20 cellular contexts compared by ENCODE assay signal in the genomic region with DNA sequence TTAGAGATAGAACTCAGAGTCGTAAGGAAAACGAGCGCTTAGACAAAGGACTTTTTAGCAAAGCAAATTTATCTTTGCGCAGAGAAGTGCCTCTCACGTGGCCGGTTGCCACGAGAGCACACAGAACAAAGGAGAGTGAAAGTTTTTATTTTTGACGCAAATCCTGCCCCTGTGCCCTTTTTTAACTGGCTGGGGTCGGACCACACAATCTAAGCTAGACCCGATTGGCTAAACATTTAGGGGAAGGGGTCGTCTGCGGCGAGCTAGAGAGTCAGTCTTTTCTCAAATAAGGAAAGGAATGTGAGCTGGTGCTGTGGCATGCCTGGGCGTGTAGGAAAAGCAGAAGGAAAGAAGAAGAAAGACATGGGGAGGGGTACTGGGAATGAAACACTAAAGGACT. TPM values are rescaled to one million over a fixed set of nuclear protein-coding genes. Genes with fewer than 3 reads are reported as not detected.
A peak's percentile ranks its signal among the peaks of the same experiment; 100 is the strongest.
DNase-seq lines count a peak whose midpoint lies in the region; ATAC-seq and TF ChIP-seq lines count a peak whose summit lies in the region.
"Had no signal": no experiment of that assay in that cellular context is flagged by ENCODE, and none has a peak within 500 bp of the region (broad histone marks: within the 10 kb centered on the region; RNA-seq: fewer than 3 reads in every experiment).

No MANE protein-coding gene starts in this region.

- H2BK12ac ChIP-seq in neuronal stem cell (ENCODE audit: low read length), result no peak overlapping the region

- peaks cover 18% of the 10 kb centered on the region for H3K4me1 ChIP-seq in HUES64 (ENCODE audit: insufficient read depth, low read length)
- peaks cover 33% of the 10 kb centered on the region for H3K4me1 ChIP-seq in iPS-18a (ENCODE audit: control insufficient read depth, low read depth, low read length)
- peaks cover 21 to 22% of the 10 kb centered on the region in 2 donors for H3K4me1 ChIP-seq in neuronal stem cell (ENCODE audit: control insufficient read depth in 2 of 2, insufficient read depth in 1 of 2, low read depth in 1 of 2, low read length in 2 of 2)
- H3K4me1 ChIP-seq: BE2C had no signal

- H3K4me3 ChIP-seq in HUES64 (ENCODE audit: low read length) (no peak overlapping the region), iPS-18a (ENCODE audit: low read length) (peak overlapping the region; percentile 22), neuronal stem cell (ENCODE audit: low read length in 2 of 2) (no peak overlapping the region)
- H3K4me3 ChIP-seq: K562, thoracic aorta had no signal

- peak overlapping the region; percentile 71 for H2AFZ ChIP-seq in neuronal stem cell (ENCODE audit: low read length)

- H3K27ac Mint-ChIP-seq in MCF 10A (ENCODE audit: low read depth, unreplicated experiment), result no peak overlapping the region

- POLR2A ChIA-PET in MCF 10A (lab: Yijun Ruan, JAX), result no interaction called here

- H3K36me3 ChIP-seq in HUES64 (ENCODE audit: insufficient read depth, low read length), result no peaks in the 10 kb centered on the region
- no peaks in the 10 kb centered on the region for H3K36me3 ChIP-seq in iPS-18a (ENCODE audit: control insufficient read depth, low read depth, low read length)
- H3K36me3 ChIP-seq in neuronal stem cell (replicated peaks in 1 of 2; ENCODE audit: control insufficient read depth in 2 of 2, insufficient read depth in 2 of 2, low read length in 2 of 2), result no peaks in the 10 kb centered on the region
- H3K36me3 ChIP-seq: BE2C, thoracic aorta had no signal

- no peak overlapping the region for H4K8ac ChIP-seq in neuronal stem cell (ENCODE audit: low read depth, low read length)

- no peak overlapping the region for H3K14ac ChIP-seq in neuronal stem cell (ENCODE audit: low read length)

- H3K4ac ChIP-seq in neuronal stem cell (ENCODE audit: low read length), result no peak overlapping the region

- BruUV-seq in MCF 10A (replicated peaks; lab: Mats Ljungman, UMichigan), result no TSS peak

- CTCF ChIA-PET in MCF 10A (lab: Yijun Ruan, JAX), result no interaction called here

- no peaks in the 10 kb centered on the region for H3K36me3 Mint-ChIP-seq in MCF 10A (ENCODE audit: insufficient read depth, unreplicated experiment)

- peak overlapping the region; percentile 91 for H3K27ac ChIP-seq in HUES64 (ENCODE audit: low read depth, low read length)
- peak overlapping the region; percentile 85 for H3K27ac ChIP-seq in iPS-18a (ENCODE audit: low read length)
- H3K27ac ChIP-seq in neuronal stem cell (replicated peaks; ENCODE audit: low read length), result peak overlapping the region; percentile 84
- H3K27ac ChIP-seq: thoracic aorta had no signal

- no peak overlapping the region for H4K91ac ChIP-seq in neuronal stem cell (ENCODE audit: low read depth, low read length, poor library complexity)

- 41% methylated on average over 14 of the region's 14 CpGs for WGBS in HUES64
- no CpG with 5 or more reads among the region's 14 CpGs for WGBS in neuronal stem cell (ENCODE audit: extremely low coverage in 2 of 2, insufficient read length in 2 of 2, insufficient replicate concordance in 1 of 2), 2 donors

- no peak for TF ChIP-seq CTCF in MCF 10A (IDR thresholded peaks at IDR 0.05; ENCODE audit: unreplicated experiment)

- H3K27me3 Mint-ChIP-seq in MCF 10A (ENCODE audit: insufficient read depth, unreplicated experiment), result peaks cover 46% of the 10 kb centered on the region
- H3K27me3 Mint-ChIP-seq: activated naive CD4-positive, alpha-beta T cell treated with anti-CD3 and anti-CD28 coated beads, Interleukin-2, amount 50 U/mL, for 24 hours had no signal

- no peak overlapping the region for H3K18ac ChIP-seq in neuronal stem cell (ENCODE audit: low read length)

- H3K4me2 ChIP-seq in neuronal stem cell (ENCODE audit: insufficient read depth, low read length, poor library complexity, severe bottlenecking), result no peak overlapping the region

- DNase-seq in MCF 10A (ENCODE audit: unreplicated experiment) (no peak), neuronal stem cell (ENCODE audit: low spot score) (peak; percentile 41), NCI-H2029 treated with DMSO at 0.1 percent for 48 hours (lab: John Stamatoyannopoulos, UW) (no peak)
- DNase-seq: BE2C; erythroblast; left ventricle myocardium superior; NCI-H1092; NK-92 treated with Interleukin-12 subunit alpha and Interleukin-12 subunit beta, amount 100 ng/mL, for 24 hours; stimulated activated CD4-positive, alpha-beta T cell treated with anti-CD3 and anti-CD28 coated beads, Interleukin-2, amount 100 ng/mL, for 48 hours had no signal

- H3K27me3 ChIP-seq in HUES64 (ENCODE audit: insufficient read depth, low read length) (no peaks in the 10 kb centered on the region), iPS-18a (ENCODE audit: control insufficient read depth, insufficient read depth, low read length) (no peaks in the 10 kb centered on the region), neuronal stem cell (ENCODE audit: control insufficient read depth in 3 of 3, insufficient read depth in 3 of 3, low read depth in 1 of 3, low read length in 3 of 3) (no peaks in the 10 kb centered on the region)

- H3K9ac ChIP-seq in HUES64 (ENCODE audit: low read depth, low read length) (peak overlapping the region; percentile 70), iPS-18a (ENCODE audit: low read length) (peak overlapping the region; percentile 50), neuronal stem cell (ENCODE audit: low read depth, low read length, poor library complexity) (no peak overlapping the region)

- H3K23ac ChIP-seq in neuronal stem cell (ENCODE audit: low read depth, low read length, poor library complexity), result no peak overlapping the region

- H3K4me1 Mint-ChIP-seq in MCF 10A (ENCODE audit: insufficient read depth, unreplicated experiment), result peaks cover 15% of the 10 kb centered on the region

- H3K9me3 ChIP-seq in HUES64 (ENCODE audit: insufficient read depth, low read depth, low read length) (no peaks in the 10 kb centered on the region), iPS-18a (ENCODE audit: control insufficient read depth, low read depth, low read length) (peaks cover 8% of the 10 kb centered on the region), neuronal stem cell (replicated peaks in 1 of 2; ENCODE audit: control insufficient read depth in 2 of 2, insufficient read depth in 1 of 2, low read depth in 1 of 2, low read length in 2 of 2) (peaks cover 2 to 3% of the 10 kb centered on the region in 2 donors)
- H3K9me3 ChIP-seq: BE2C, thoracic aorta had no signal

- H3K79me1 ChIP-seq in neuronal stem cell (ENCODE audit: low read depth, low read length), result no peaks in the 10 kb centered on the region

- H2BK15ac ChIP-seq in neuronal stem cell (ENCODE audit: low read length), result no peak overlapping the region

- H2AK5ac ChIP-seq in neuronal stem cell (ENCODE audit: low read depth, low read length), result no peak overlapping the region

- ATAC-seq in GM18861 (IDR thresholded peaks at IDR 0.05; ENCODE audit: unreplicated experiment) (no peak), HG02763 (IDR thresholded peaks at IDR 0.05; ENCODE audit: unreplicated experiment) (no peak)
- ATAC-seq: activated CD4-positive, CD25-positive, alpha-beta regulatory T cell treated with anti-CD3 and anti-CD28 coated beads, Interleukin-2, amount 50 U/mL, for 24 hours; K562; left ventricle myocardium superior; sciatic nerve had no signal

- no peak overlapping the region for H2BK5ac ChIP-seq in neuronal stem cell (ENCODE audit: low read length)

- intact Hi-C loops in MCF 10A (cut with micrococcal nuclease), result no loop called here

- peaks cover 24% of the 10 kb centered on the region for H3K9me3 Mint-ChIP-seq in MCF 10A (ENCODE audit: unreplicated experiment)

- H2BK120ac ChIP-seq in neuronal stem cell (ENCODE audit: low read depth, low read length), result no peak overlapping the region

- peak overlapping the region; percentile 3 for H3K4me3 Mint-ChIP-seq in MCF 10A (ENCODE audit: unreplicated experiment)

RNA-seq across cellular contexts. Expression of a gene that starts 2.4 kb away (rescaled TPM):
- polyA plus RNA-seq in HUES64 (2013, experiment 1 of 2), result not detected
- polyA plus RNA-seq in HUES64 (2013, experiment 2 of 2), result not detected
- not detected in 2 replicates for total RNA-seq in MCF 10A (2022)
- not detected for polyA plus RNA-seq in neuronal stem cell (2013, experiment 1 of 2)
- not detected for polyA plus RNA-seq in neuronal stem cell (2013, experiment 2 of 2)
- total RNA-seq: cerebellum; K562; left ventricle myocardium superior; sciatic nerve; T-helper 2 cell treated with Interferon-gamma antibody and Interleukin-4, amounts not matched to agents 100 ng/mL and 5 ng/mL, for 36 hours; thoracic aorta had no signal
- polyA plus RNA-seq: K562 had no signal

RNA-seq across cellular contexts. Expression of a gene that starts 8.9 kb away (rescaled TPM):
- not detected for polyA plus RNA-seq in HUES64 (2013, experiment 1 of 2)
- not detected for polyA plus RNA-seq in HUES64 (2013, experiment 2 of 2)
- not detected in 2 replicates for total RNA-seq in MCF 10A (2022)
- polyA plus RNA-seq in neuronal stem cell (2013, experiment 1 of 2), result not detected
- not detected for polyA plus RNA-seq in neuronal stem cell (2013, experiment 2 of 2)
- total RNA-seq: cerebellum; K562; left ventricle myocardium superior; sciatic nerve; T-helper 2 cell treated with Interferon-gamma antibody and Interleukin-4, amounts not matched to agents 100 ng/mL and 5 ng/mL, for 36 hours; thoracic aorta had no signal
- polyA plus RNA-seq: K562 had no signal

RNA-seq across cellular contexts. Expression of a gene that starts 9.7 kb away (rescaled TPM):
- not detected for polyA plus RNA-seq in HUES64 (2013, experiment 1 of 2)
- polyA plus RNA-seq in HUES64 (2013, experiment 2 of 2), result not detected
- not detected in 2 replicates for total RNA-seq in MCF 10A (2022)
- polyA plus RNA-seq in neuronal stem cell (2013, experiment 1 of 2), result not detected
- not detected for polyA plus RNA-seq in neuronal stem cell (2013, experiment 2 of 2)
- total RNA-seq: cerebellum; K562; left ventricle myocardium superior; sciatic nerve; T-helper 2 cell treated with Interferon-gamma antibody and Interleukin-4, amounts not matched to agents 100 ng/mL and 5 ng/mL, for 36 hours; thoracic aorta had no signal
- polyA plus RNA-seq: K562 had no signal

RNA-seq across cellular contexts. Expression of a gene that starts 24.6 kb away (rescaled TPM):
- polyA plus RNA-seq in HUES64 (2013, experiment 1 of 2), result not detected
- polyA plus RNA-seq in HUES64 (2013, experiment 2 of 2), result not detected
- not detected in 2 replicates for total RNA-seq in MCF 10A (2022)
- not detected for polyA plus RNA-seq in neuronal stem cell (2013, experiment 1 of 2)
- polyA plus RNA-seq in neuronal stem cell (2013, experiment 2 of 2), result 0.01 TPM
- total RNA-seq: cerebellum; K562; left ventricle myocardium superior; sciatic nerve; T-helper 2 cell treated with Interferon-gamma antibody and Interleukin-4, amounts not matched to agents 100 ng/mL and 5 ng/mL, for 36 hours; thoracic aorta had no signal
- polyA plus RNA-seq: K562 had no signal

RNA-seq across cellular contexts. Expression of a gene that starts 31.5 kb away (rescaled TPM):
- polyA plus RNA-seq in HUES64 (2013, experiment 1 of 2), result not detected
- polyA plus RNA-seq in HUES64 (2013, experiment 2 of 2), result not detected
- not detected in 2 replicates for total RNA-seq in MCF 10A (2022)
- polyA plus RNA-seq in neuronal stem cell (2013, experiment 1 of 2), result not detected
- not detected for polyA plus RNA-seq in neuronal stem cell (2013, experiment 2 of 2)
- total RNA-seq: cerebellum; K562; left ventricle myocardium superior; sciatic nerve; T-helper 2 cell treated with Interferon-gamma antibody and Interleukin-4, amounts not matched to agents 100 ng/mL and 5 ng/mL, for 36 hours; thoracic aorta had no signal
- polyA plus RNA-seq: K562 had no signal
